Comparison of ENCODE assay signal across 20 cellular contexts in genomic region chr11:12698049-12698448, GRCh38. TPM values are rescaled to one million over a fixed set of nuclear protein-coding genes. Genes with fewer than 3 reads are reported as not detected.
A peak's percentile ranks its signal among the peaks of the same experiment; 100 is the strongest.
DNase-seq lines count a peak whose midpoint lies in the region; ATAC-seq and TF ChIP-seq lines count a peak whose summit lies in the region.
"Had no signal": no experiment of that assay in that cellular context is flagged by ENCODE, and none has a peak within 500 bp of the region (broad histone marks: within the 10 kb centered on the region; RNA-seq: fewer than 3 reads in every experiment).

No MANE protein-coding gene starts in this region.

- no peak for TF ChIP-seq CTCF in type B pancreatic cell (conservative IDR thresholded peaks at IDR 0.05)

- ATAC-seq in esophagus mucosa = no peak
- ATAC-seq in stimulated activated naive CD8-positive, alpha-beta T cell treated with anti-CD3 and anti-CD28 coated beads, Interleukin-15, Interleukin-2, amounts not matched to agents 100 U/mL and 50 U/mL, for 24 hours = no peak
- ATAC-seq: natural killer cell treated with Interleukin-12 subunit alpha and Interleukin-12 subunit beta and Interleukin-15 and Interleukin-18, amount 100 ng/mL, for 72 hours; upper lobe of right lung had no signal

- H3K27me3 Mint-ChIP-seq in activated naive CD4-positive, alpha-beta T cell treated with anti-CD3 and anti-CD28 coated beads, Interleukin-2, amount 50 U/mL, for 24 hours = peaks cover 51% of the 10 kb centered on the region
- no peaks in the 10 kb centered on the region for H3K27me3 Mint-ChIP-seq in type B pancreatic cell

- peaks cover 17% of the 10 kb centered on the region for H3K4me1 Mint-ChIP-seq in activated naive CD4-positive, alpha-beta T cell treated with anti-CD3 and anti-CD28 coated beads, Interleukin-2, amount 50 U/mL, for 24 hours
- peaks cover 86% of the 10 kb centered on the region for H3K4me1 Mint-ChIP-seq in type B pancreatic cell (ENCODE audit: unreplicated experiment)

- DNase-seq in activated naive CD4-positive, alpha-beta T cell treated with anti-CD3 and anti-CD28 coated beads, Interleukin-2, amount 50 U/mL, for 16 hours = no peak
- DNase-seq in SW480 (ENCODE audit: low spot score) (peak; percentile 73), left kidney (ENCODE audit: low read depth, low spot score) (peak; percentile 70), type B pancreatic cell (ENCODE audit: extremely low spot score, unreplicated experiment) (no peak), caudate nucleus (lab: John Stamatoyannopoulos, UW) (no peak)
- DNase-seq in stimulated activated naive CD8-positive, alpha-beta T cell treated with anti-CD3 and anti-CD28 coated beads, Interleukin-15, Interleukin-2, amounts not matched to agents 100 U/mL and 50 U/mL, for 24 hours = no peak
- DNase-seq: activated CD4-positive, alpha-beta memory T cell treated with anti-CD3 and anti-CD28 coated beads for 36 hours; activated naive CD4-positive, alpha-beta T cell treated with anti-CD3 and anti-CD28 coated beads, Interleukin-2, amount 10 ng/mL, durations not matched to agents 7 days and 5 days; activated T-cell treated with anti-CD3 and anti-CD28 coated beads, Interleukin-2, amount 50 U/mL, for 1 hour; CD4-positive, alpha-beta T cell; mammary epithelial cell; NCI-H2107; stimulated activated naive CD4-positive, alpha-beta T cell treated with Interleukin-2 at 50 U/mL for 16 hours; SW 1271; upper lobe of right lung had no signal

- H3K27ac ChIP-seq in caudate nucleus (ENCODE audit: low read depth, low read length) = no peak overlapping the region
- H3K27ac ChIP-seq: RWPE1, upper lobe of right lung had no signal

- no peak overlapping the region for H3K4me3 Mint-ChIP-seq in activated naive CD4-positive, alpha-beta T cell treated with anti-CD3 and anti-CD28 coated beads, Interleukin-2, amount 50 U/mL, for 24 hours
- peak overlapping the region; percentile 57 for H3K4me3 Mint-ChIP-seq in type B pancreatic cell
- H3K4me3 Mint-ChIP-seq: activated CD4-positive, alpha-beta memory T cell treated with anti-CD3 and anti-CD28 coated beads for 36 hours; activated naive CD4-positive, alpha-beta T cell treated with anti-CD3 and anti-CD28 coated beads, Interleukin-2, amount 10 ng/mL, durations not matched to agents 7 days and 5 days; CD4-positive, alpha-beta T cell; IgD-negative memory B cell; natural killer cell treated with Interleukin-12 subunit alpha and Interleukin-12 subunit beta and Interleukin-15 and Interleukin-18, amount 100 ng/mL, for 72 hours had no signal

- H3K27ac Mint-ChIP-seq in activated naive CD4-positive, alpha-beta T cell treated with anti-CD3 and anti-CD28 coated beads, Interleukin-2, amount 50 U/mL, for 24 hours = peak overlapping the region; percentile 8
- peak overlapping the region; percentile 86 for H3K27ac Mint-ChIP-seq in type B pancreatic cell
- H3K27ac Mint-ChIP-seq: activated CD4-positive, alpha-beta memory T cell treated with anti-CD3 and anti-CD28 coated beads for 36 hours; activated naive CD4-positive, alpha-beta T cell treated with anti-CD3 and anti-CD28 coated beads, Interleukin-2, amount 10 ng/mL, durations not matched to agents 7 days and 5 days; CD4-positive, alpha-beta T cell; IgD-negative memory B cell; natural killer cell treated with Interleukin-12 subunit alpha and Interleukin-12 subunit beta and Interleukin-15 and Interleukin-18, amount 100 ng/mL, for 72 hours had no signal

- no peaks in the 10 kb centered on the region for H3K36me3 Mint-ChIP-seq in activated naive CD4-positive, alpha-beta T cell treated with anti-CD3 and anti-CD28 coated beads, Interleukin-2, amount 50 U/mL, for 24 hours
- H3K36me3 Mint-ChIP-seq in type B pancreatic cell = peaks cover 8% of the 10 kb centered on the region
- H3K36me3 Mint-ChIP-seq: activated CD4-positive, alpha-beta memory T cell treated with anti-CD3 and anti-CD28 coated beads for 36 hours; activated naive CD4-positive, alpha-beta T cell treated with anti-CD3 and anti-CD28 coated beads, Interleukin-2, amount 10 ng/mL, durations not matched to agents 7 days and 5 days; IgD-negative memory B cell; natural killer cell treated with Interleukin-12 subunit alpha and Interleukin-12 subunit beta and Interleukin-15 and Interleukin-18, amount 100 ng/mL, for 72 hours had no signal

- H3K9me3 Mint-ChIP-seq in activated naive CD4-positive, alpha-beta T cell treated with anti-CD3 and anti-CD28 coated beads, Interleukin-2, amount 50 U/mL, for 24 hours = no peaks in the 10 kb centered on the region
- no peaks in the 10 kb centered on the region for H3K9me3 Mint-ChIP-seq in type B pancreatic cell
- H3K9me3 Mint-ChIP-seq: activated CD4-positive, alpha-beta memory T cell treated with anti-CD3 and anti-CD28 coated beads for 36 hours; activated naive CD4-positive, alpha-beta T cell treated with anti-CD3 and anti-CD28 coated beads, Interleukin-2, amount 10 ng/mL, durations not matched to agents 7 days and 5 days; CD4-positive, alpha-beta T cell; IgD-negative memory B cell; natural killer cell treated with Interleukin-12 subunit alpha and Interleukin-12 subunit beta and Interleukin-15 and Interleukin-18, amount 100 ng/mL, for 72 hours had no signal

RNA-seq across cellular contexts. Expression of gene TEAD1, which starts 23.8 kb away (rescaled TPM):
- total RNA-seq in type B pancreatic cell (ENCODE audit: low replicate concordance) = 91.8 and 99.3 TPM in 2 replicates
- total RNA-seq in esophagus mucosa = 35.3 TPM

Comparison
In these comparisons a context has a peak if more than half of its experiments do, and no peak if none do; other contexts are left out.
1. DNase-seq: peak in SW480 (single experiment) and left kidney (single experiment); none in activated naive CD4-positive, alpha-beta T cell treated with anti-CD3 and anti-CD28 coated beads, Interleukin-2, amount 50 U/mL, for 16 hours (single experiment), type B pancreatic cell (single experiment), caudate nucleus (0 of 61) and stimulated activated naive CD8-positive, alpha-beta T cell treated with anti-CD3 and anti-CD28 coated beads, Interleukin-15, Interleukin-2, amounts not matched to agents 100 U/mL and 50 U/mL, for 24 hours (single experiment).